1 cellular context compared by ENCODE assay signal in the genomic region with DNA sequence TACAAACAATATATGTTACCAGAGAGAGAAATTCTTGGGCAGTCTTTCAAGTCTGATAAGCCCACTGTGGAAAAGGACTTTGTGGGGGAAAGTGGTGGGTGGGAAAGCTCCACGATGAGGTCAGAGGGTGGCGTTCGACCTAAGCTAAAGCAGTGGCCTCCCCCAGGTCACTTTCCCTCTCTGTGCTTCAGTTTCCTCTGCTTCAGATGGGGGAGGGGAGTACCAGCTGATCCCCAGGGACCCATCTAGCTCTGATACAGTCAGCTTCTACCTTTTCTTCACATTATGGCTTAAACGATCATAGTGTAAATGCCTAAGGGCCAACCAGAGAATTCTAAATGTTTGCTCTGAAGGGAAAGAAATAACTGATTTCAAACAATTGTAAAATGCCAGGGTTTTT.
TF ChIP-seq lines count a peak whose summit lies in the region.

No MANE protein-coding gene starts in this region.

TF ChIP-seq in HEK293, 187 proteins besides CTCF, POLR2A, EP300 and RAD21 (continued from another document):
- TF ChIP-seq TSHZ1 (tag by site-specific recombination; IDR thresholded peaks at IDR 0.05; ENCODE audit: borderline replicate concordance) (no peak), ZBTB6 (tag by site-specific recombination; IDR thresholded peaks at IDR 0.05) (no peak), ZFHX2 (tag by site-specific recombination; conservative IDR thresholded peaks at IDR 0.05) (peak; percentile 31; the same call in 1 of the 2 replicates), ZNF561 (tag by site-specific recombination; IDR thresholded peaks at IDR 0.05; ENCODE audit: borderline replicate concordance) (no peak), ZNF585B (tag by site-specific recombination; IDR thresholded peaks at IDR 0.05) (no peak), SALL2 (tag by site-specific recombination; IDR thresholded peaks at IDR 0.05; ENCODE audit: borderline replicate concordance) (no peak), ZNF521 (tag by site-specific recombination; IDR thresholded peaks at IDR 0.05) (no peak), BCL11A (tag by site-specific recombination; IDR thresholded peaks at IDR 0.05; ENCODE audit: low read depth) (no peak), ZNF341 (tag by site-specific recombination; IDR thresholded peaks at IDR 0.05; ENCODE audit: low read depth) (no peak), HOXD13 (CRISPR knock-in tag; IDR thresholded peaks at IDR 0.05; ENCODE audit: borderline replicate concordance) (no peak), KLF9 (tag by site-specific recombination; IDR thresholded peaks at IDR 0.05; ENCODE audit: low read depth) (no peak), ZFP37 (tag by site-specific recombination; IDR thresholded peaks at IDR 0.05) (no peak), PRDM1 (tag by site-specific recombination; IDR thresholded peaks at IDR 0.05) (0 out of 2 replicates have a peak, but pooled peaks have one; percentile 32), ZNF2 (tag by site-specific recombination; IDR thresholded peaks at IDR 0.05) (no peak), EGR2 (tag by site-specific recombination; IDR thresholded peaks at IDR 0.05; ENCODE audit: low read depth) (peak; percentile 27; the same call in 1 of the 2 replicates), ZBTB7A (tag by site-specific recombination; IDR thresholded peaks at IDR 0.05; ENCODE audit: low read depth) (no peak), ZNF175 (tag by site-specific recombination; IDR thresholded peaks at IDR 0.05) (no peak), ZNF416 (tag by site-specific recombination; IDR thresholded peaks at IDR 0.05) (no peak), AEBP2 (tag by site-specific recombination; IDR thresholded peaks at IDR 0.05; ENCODE audit: borderline replicate concordance) (no peak), KLF17 (tag by site-specific recombination; IDR thresholded peaks at IDR 0.05) (no peak)
- TF ChIP-seq, protein P1, sequence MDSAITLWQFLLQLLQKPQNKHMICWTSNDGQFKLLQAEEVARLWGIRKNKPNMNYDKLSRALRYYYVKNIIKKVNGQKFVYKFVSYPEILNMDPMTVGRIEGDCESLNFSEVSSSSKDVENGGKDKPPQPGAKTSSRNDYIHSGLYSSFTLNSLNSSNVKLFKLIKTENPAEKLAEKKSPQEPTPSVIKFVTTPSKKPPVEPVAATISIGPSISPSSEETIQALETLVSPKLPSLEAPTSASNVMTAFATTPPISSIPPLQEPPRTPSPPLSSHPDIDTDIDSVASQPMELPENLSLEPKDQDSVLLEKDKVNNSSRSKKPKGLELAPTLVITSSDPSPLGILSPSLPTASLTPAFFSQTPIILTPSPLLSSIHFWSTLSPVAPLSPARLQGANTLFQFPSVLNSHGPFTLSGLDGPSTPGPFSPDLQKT (IDR thresholded peaks at IDR 0.05; ENCODE audit: borderline replicate concordance, low read depth, low read length): no peak
- TF ChIP-seq, protein P2, sequence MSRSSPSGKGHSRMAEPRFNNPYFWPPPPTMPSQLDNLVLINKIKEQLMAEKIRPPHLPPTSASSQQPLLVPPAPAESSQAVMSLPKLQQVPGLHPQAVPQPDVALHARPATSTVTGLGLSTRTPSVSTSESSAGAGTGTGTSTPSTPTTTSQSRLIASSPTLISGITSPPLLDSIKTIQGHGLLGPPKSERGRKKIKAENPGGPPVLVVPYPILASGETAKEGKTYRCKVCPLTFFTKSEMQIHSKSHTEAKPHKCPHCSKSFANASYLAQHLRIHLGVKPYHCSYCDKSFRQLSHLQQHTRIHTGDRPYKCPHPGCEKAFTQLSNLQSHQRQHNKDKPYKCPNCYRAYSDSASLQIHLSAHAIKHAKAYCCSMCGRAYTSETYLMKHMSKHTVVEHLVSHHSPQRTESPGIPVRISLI (tag by site-specific recombination; IDR thresholded peaks at IDR 0.05): no peak
- TF ChIP-seq, protein P3, sequence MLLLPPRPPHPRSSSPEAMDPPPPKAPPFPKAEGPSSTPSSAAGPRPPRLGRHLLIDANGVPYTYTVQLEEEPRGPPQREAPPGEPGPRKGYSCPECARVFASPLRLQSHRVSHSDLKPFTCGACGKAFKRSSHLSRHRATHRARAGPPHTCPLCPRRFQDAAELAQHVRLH (tag by site-specific recombination; IDR thresholded peaks at IDR 0.05): no peak
- TF ChIP-seq, protein P4, sequence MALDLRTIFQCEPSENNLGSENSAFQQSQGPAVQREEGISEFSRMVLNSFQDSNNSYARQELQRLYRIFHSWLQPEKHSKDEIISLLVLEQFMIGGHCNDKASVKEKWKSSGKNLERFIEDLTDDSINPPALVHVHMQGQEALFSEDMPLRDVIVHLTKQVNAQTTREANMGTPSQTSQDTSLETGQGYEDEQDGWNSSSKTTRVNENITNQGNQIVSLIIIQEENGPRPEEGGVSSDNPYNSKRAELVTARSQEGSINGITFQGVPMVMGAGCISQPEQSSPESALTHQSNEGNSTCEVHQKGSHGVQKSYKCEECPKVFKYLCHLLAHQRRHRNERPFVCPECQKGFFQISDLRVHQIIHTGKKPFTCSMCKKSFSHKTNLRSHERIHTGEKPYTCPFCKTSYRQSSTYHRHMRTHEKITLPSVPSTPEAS (tag by site-specific recombination; IDR thresholded peaks at IDR 0.05): no peak; the same call in 1 of the 2 replicates
